ENCODE assay signal across 1 cellular context in the genomic region with DNA sequence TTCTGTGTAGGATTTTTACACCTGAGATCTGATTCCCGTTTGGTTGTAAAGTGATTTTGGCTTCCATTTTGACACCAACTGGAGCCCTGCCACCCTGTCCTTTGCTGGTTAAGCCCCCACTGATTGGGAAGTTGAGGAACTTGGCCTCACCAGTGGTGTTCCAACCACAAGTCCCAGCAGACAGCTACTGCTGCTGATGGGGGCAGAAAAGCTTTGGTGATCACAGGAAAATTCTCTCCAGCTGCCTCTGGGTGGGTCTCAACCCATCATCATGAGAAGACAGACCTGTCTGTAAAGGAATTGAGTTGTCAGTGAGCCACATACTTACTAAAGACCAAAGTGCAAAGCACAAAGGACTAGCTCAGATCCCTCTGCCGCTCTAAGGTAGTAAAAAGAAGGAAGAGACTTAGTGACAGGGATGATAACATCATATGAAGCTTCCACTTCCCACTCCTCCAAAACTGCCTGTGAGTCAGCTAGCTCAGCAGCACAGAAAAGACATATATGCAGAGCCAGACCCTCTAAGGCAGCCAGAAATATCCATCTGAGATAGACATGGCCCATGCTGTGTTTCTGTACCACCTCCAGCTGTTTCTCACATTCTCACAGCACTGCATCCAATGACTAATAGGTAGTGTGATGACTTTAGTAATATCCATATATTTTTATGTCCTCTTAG.
A peak's percentile ranks its signal among the peaks of the same experiment; 100 is the strongest.
TF ChIP-seq lines count a peak whose summit lies in the region.

No MANE protein-coding gene starts in this region.

TF ChIP-seq in K562, 482 proteins besides CTCF, POLR2A, EP300 and RAD21 (continued from another document):
- TF ChIP-seq, protein P1, sequence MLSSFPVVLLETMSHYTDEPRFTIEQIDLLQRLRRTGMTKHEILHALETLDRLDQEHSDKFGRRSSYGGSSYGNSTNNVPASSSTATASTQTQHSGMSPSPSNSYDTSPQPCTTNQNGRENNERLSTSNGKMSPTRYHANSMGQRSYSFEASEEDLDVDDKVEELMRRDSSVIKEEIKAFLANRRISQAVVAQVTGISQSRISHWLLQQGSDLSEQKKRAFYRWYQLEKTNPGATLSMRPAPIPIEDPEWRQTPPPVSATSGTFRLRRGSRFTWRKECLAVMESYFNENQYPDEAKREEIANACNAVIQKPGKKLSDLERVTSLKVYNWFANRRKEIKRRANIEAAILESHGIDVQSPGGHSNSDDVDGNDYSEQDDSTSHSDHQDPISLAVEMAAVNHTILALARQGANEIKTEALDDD (IDR thresholded peaks at IDR 0.05): peak; percentile 95
- TF ChIP-seq ATF7 (IDR thresholded peaks at IDR 0.05) (0 out of 2 replicates have a peak, but pooled peaks have one; percentile 19), NFE2 (IDR thresholded peaks at IDR 0.05; ENCODE audit: low read depth) (peak; percentile 66; the same call in 1 of the 2 replicates), JUND (IDR thresholded peaks at IDR 0.05; ENCODE audit: borderline replicate concordance, low read depth, low read length) (peak; percentile 66), JUND (tag; IDR thresholded peaks at IDR 0.05; ENCODE audit: borderline replicate concordance, low read depth, low read length) (peak; percentile 71; the same call in 2 of the 3 replicates), SPI1 (IDR thresholded peaks at IDR 0.05; ENCODE audit: borderline replicate concordance, low read depth, low read length) (peak; percentile 86), FOSL1 (tag; conservative IDR thresholded peaks at IDR 0.05) (peak; percentile 62; the same call in 1 of the 2 replicates), SMARCE1 (IDR thresholded peaks at IDR 0.05) (no peak), TCF3 (CRISPR knock-in tag; IDR thresholded peaks at IDR 0.05) (0 out of 2 replicates have a peak, but pooled peaks have one; percentile 11), ZNF384 (IDR thresholded peaks at IDR 0.05; ENCODE audit: low read depth, low read length) (no peak)
- TF ChIP-seq, protein P2, sequence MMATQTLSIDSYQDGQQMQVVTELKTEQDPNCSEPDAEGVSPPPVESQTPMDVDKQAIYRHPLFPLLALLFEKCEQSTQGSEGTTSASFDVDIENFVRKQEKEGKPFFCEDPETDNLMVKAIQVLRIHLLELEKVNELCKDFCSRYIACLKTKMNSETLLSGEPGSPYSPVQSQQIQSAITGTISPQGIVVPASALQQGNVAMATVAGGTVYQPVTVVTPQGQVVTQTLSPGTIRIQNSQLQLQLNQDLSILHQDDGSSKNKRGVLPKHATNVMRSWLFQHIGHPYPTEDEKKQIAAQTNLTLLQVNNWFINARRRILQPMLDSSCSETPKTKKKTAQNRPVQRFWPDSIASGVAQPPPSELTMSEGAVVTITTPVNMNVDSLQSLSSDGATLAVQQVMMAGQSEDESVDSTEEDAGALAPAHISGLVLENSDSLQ (IDR thresholded peaks at IDR 0.05): peak; percentile 37; the same call in 1 of the 2 replicates
TF ChIP-seq in K562: peak in this region for 14.
